Comparison of ENCODE assay signal across 1 cellular context in genomic region chr22:25643232-25644000, GRCh38.
TF ChIP-seq lines count a peak whose summit lies in the region.

No MANE protein-coding gene starts in this region.

TF ChIP-seq in GM23338, 12 proteins besides CTCF, POLR2A, EP300 and RAD21 (continued from another document):
- TF ChIP-seq REST (IDR thresholded peaks at IDR 0.05; ENCODE audit: unreplicated experiment) (no peak), ZNF331 (CRISPR knock-in tag; IDR thresholded peaks at IDR 0.05; ENCODE audit: low read depth) (no peak), POLR2AphosphoS5 (IDR thresholded peaks at IDR 0.05; ENCODE audit: low read depth) (no peak), CREB1 (CRISPR knock-in tag; IDR thresholded peaks at IDR 0.05; ENCODE audit: low read depth) (no peak), ZNF114 (CRISPR knock-in tag; IDR thresholded peaks at IDR 0.05) (no peak), EZH2 (IDR thresholded peaks at IDR 0.05; ENCODE audit: low read depth, unreplicated experiment) (no peak), ETS1 (IDR thresholded peaks at IDR 0.05) (no peak)
TF ChIP-seq in GM23338: peak in this region for 0.
